8 cellular contexts compared by ENCODE assay signal in genomic region chr3:115819785-115820384, GRCh38.
DNase-seq lines count a peak whose midpoint lies in the region; ATAC-seq, FAIRE-seq and TF ChIP-seq lines count a peak whose summit lies in the region.

No MANE protein-coding gene starts in this region.

- POLR2A ChIA-PET in CD4-positive, alpha-beta T cell (lab: Charles Lee): interaction anchor here (0.7 kb wide), 1 partner anchor 36 kb away, joined by 3 read pairs; no protein-coding TSS in a partner anchor
- POLR2A ChIA-PET in WTC11 (lab: Charles Lee): no interaction called here

- H3K27ac Mint-ChIP-seq in CD4-positive, alpha-beta T cell: no peak overlapping the region
- no peak overlapping the region for H3K27ac Mint-ChIP-seq in WTC11

- no peaks in the 10 kb centered on the region for H3K9me3 Mint-ChIP-seq in CD4-positive, alpha-beta T cell
- no peaks in the 10 kb centered on the region for H3K9me3 Mint-ChIP-seq in WTC11

- CTCF ChIA-PET in CD4-positive, alpha-beta T cell (lab: Charles Lee): interaction anchor here (0.8 to 2.2 kb wide), 2 partner anchors 36 kb away, joined by 6 to 7 read pairs; no protein-coding TSS in a partner anchor
- CTCF ChIA-PET in WTC11 (lab: Charles Lee): no interaction called here

- WGBS in liver: 45% methylated on average over 6 of the region's 6 CpGs

- H3K27me3 ChIP-seq in CD4-positive, alpha-beta T cell (ENCODE audit: control insufficient read depth, insufficient read depth, low read length): no peaks in the 10 kb centered on the region
- H3K27me3 ChIP-seq in colonic mucosa: no peaks in the 10 kb centered on the region
- H3K27me3 ChIP-seq in liver (ENCODE audit: control insufficient read depth in 4 of 4, insufficient read depth in 4 of 4, low read length in 3 of 4): no peaks in the 10 kb centered on the region

- FAIRE-seq in GM19239 (lab: Jason Lieb, UNC): peak; percentile 99

- peak; percentile 18 to 63 (median 36) for DNase-seq in CD4-positive, alpha-beta T cell
- DNase-seq in GM19239 (ENCODE audit: insufficient read length, low spot score) (peak; percentile 35), NCI-H2227 (lab: John Stamatoyannopoulos, UW; ENCODE audit: unreplicated experiment) (peak; percentile 85), WTC11 (ENCODE audit: low spot score) (peak; percentile 46), colonic mucosa (peak; percentile 67)
- DNase-seq in stimulated activated CD8-positive, alpha-beta memory T cell treated with anti-CD3 and anti-CD28 coated beads, Interleukin-12 subunit alpha, Interleukin-12 subunit beta, amount 100 ng/mL, for 4 hours (ENCODE audit: low read depth): peak; percentile 6

- H3K36me3 ChIP-seq in colonic mucosa (no peaks in the 10 kb centered on the region), liver (ENCODE audit: control insufficient read depth in 4 of 4, insufficient read depth in 3 of 4, low read depth in 1 of 4, low read length in 3 of 4) (no peaks in the 10 kb centered on the region)

- peak; percentile 95 for ATAC-seq in CD4-positive, alpha-beta T cell (ENCODE audit: poor library complexity)
- peak; percentile 94 for ATAC-seq in HG03280 (IDR thresholded peaks at IDR 0.05; ENCODE audit: unreplicated experiment)
- ATAC-seq in WTC11: peak; percentile 77

- peak; percentile 97 to 98 for TF ChIP-seq RAD21 in liver (IDR thresholded peaks at IDR 0.05)

- intact Hi-C loops in CD4-positive, alpha-beta T cell (cut with DNase I, micrococcal nuclease): loop anchor here (5.0 to 10.0 kb wide), 6 partner anchors 33 to 1665 kb away; no protein-coding TSS in a partner anchor
- intact Hi-C loops in colonic mucosa (cut with DNase I): no loop called here

- H3K4me3 Mint-ChIP-seq in CD4-positive, alpha-beta T cell: no peak overlapping the region
- H3K4me3 Mint-ChIP-seq in WTC11: no peak overlapping the region

- H3K4me3 ChIP-seq in colonic mucosa (no peak overlapping the region), liver (ENCODE audit: low read depth in 1 of 3, low read length in 3 of 3) (no peak overlapping the region)

- H3K36me3 Mint-ChIP-seq in CD4-positive, alpha-beta T cell (ENCODE audit: low read depth): no peaks in the 10 kb centered on the region
- no peaks in the 10 kb centered on the region for H3K36me3 Mint-ChIP-seq in WTC11

- H3K4me1 Mint-ChIP-seq in CD4-positive, alpha-beta T cell (ENCODE audit: low read depth): no peaks in the 10 kb centered on the region
- peaks cover under 1% of the 10 kb centered on the region; the same call in 1 of the 2 replicates for H3K4me1 Mint-ChIP-seq in WTC11

- no peak overlapping the region for H3K27ac ChIP-seq in CD4-positive, alpha-beta T cell (ENCODE audit: low read depth, low read length)
- no peak overlapping the region for H3K27ac ChIP-seq in colonic mucosa
- no peak overlapping the region for H3K27ac ChIP-seq in liver (ENCODE audit: low read depth in 1 of 2, low read length in 2 of 2)

- H3K4me1 ChIP-seq in colonic mucosa (no peaks in the 10 kb centered on the region), liver (ENCODE audit: control insufficient read depth in 4 of 4, insufficient read depth in 4 of 4, low read length in 3 of 4) (no peaks in the 10 kb centered on the region)

- H3K9ac ChIP-seq in colonic mucosa (ENCODE audit: low read depth in 2 of 2, low read length in 2 of 2) (no peak overlapping the region), liver (ENCODE audit: low read depth in 1 of 2, low read length in 2 of 2) (no peak overlapping the region)

- no peaks in the 10 kb centered on the region for H3K9me3 ChIP-seq in CD4-positive, alpha-beta T cell (ENCODE audit: control insufficient read depth, low read length)
- H3K9me3 ChIP-seq in colonic mucosa: no peaks in the 10 kb centered on the region
- no peaks in the 10 kb centered on the region for H3K9me3 ChIP-seq in liver (ENCODE audit: control insufficient read depth in 4 of 4, low read length in 3 of 4)

- peak; percentile 100 for TF ChIP-seq CTCF in CD4-positive, alpha-beta T cell (IDR thresholded peaks at IDR 0.05)
- TF ChIP-seq CTCF in WTC11 (IDR thresholded peaks at IDR 0.05) (peak; percentile 85), colonic mucosa (IDR thresholded peaks at IDR 0.05) (peak; percentile 95), liver (IDR thresholded peaks at IDR 0.05; ENCODE audit: low read depth, low read length, missing input control) (peak; percentile 100)

- no peaks in the 10 kb centered on the region for H3K27me3 Mint-ChIP-seq in CD4-positive, alpha-beta T cell
- no peaks in the 10 kb centered on the region for H3K27me3 Mint-ChIP-seq in WTC11 (ENCODE audit: low read depth)

TF ChIP-seq in WTC11, 78 proteins besides CTCF, POLR2A, EP300 and RAD21 (continues in another document):
- TF ChIP-seq ZNF281 (CRISPR knock-in tag; IDR thresholded peaks at IDR 0.05): no peak
- TF ChIP-seq USF1 (CRISPR knock-in tag; IDR thresholded peaks at IDR 0.05): no peak
- TF ChIP-seq ZNF317 (CRISPR knock-in tag; IDR thresholded peaks at IDR 0.05; ENCODE audit: borderline replicate concordance, low read depth): no peak
- TF ChIP-seq ESRRA (CRISPR knock-in tag; IDR thresholded peaks at IDR 0.05; ENCODE audit: borderline replicate concordance): no peak
- no peak for TF ChIP-seq TP53 (CRISPR knock-in tag; IDR thresholded peaks at IDR 0.05)

TF ChIP-seq in liver, 16 proteins besides CTCF, POLR2A, EP300 and RAD21:
- TF ChIP-seq ZBTB33 (IDR thresholded peaks at IDR 0.05): no peak
- TF ChIP-seq GABPA (IDR thresholded peaks at IDR 0.05 in 1 of 2, conservative IDR thresholded peaks at IDR 0.05 in 1 of 2): no peak
- peak; percentile 6 for TF ChIP-seq FOXA2 (IDR thresholded peaks at IDR 0.05)
- TF ChIP-seq HNF4G (IDR thresholded peaks at IDR 0.05): no peak
- no peak for TF ChIP-seq FOXA1 (IDR thresholded peaks at IDR 0.05)
- peak in 1 of 2 donors; percentile 12 for TF ChIP-seq HNF4A (conservative IDR thresholded peaks at IDR 0.05)
- TF ChIP-seq JUND (IDR thresholded peaks at IDR 0.05): peak; percentile 33 to 42
- no peak for TF ChIP-seq REST (IDR thresholded peaks at IDR 0.05)
- no peak for TF ChIP-seq NR2F2 (IDR thresholded peaks at IDR 0.05)
- no peak for TF ChIP-seq SP1 (IDR thresholded peaks at IDR 0.05)
- TF ChIP-seq YY1 (IDR thresholded peaks at IDR 0.05): peak; percentile 34
- peak; percentile 41 for TF ChIP-seq ATF3 (IDR thresholded peaks at IDR 0.05)
- peak; percentile 16 to 17 for TF ChIP-seq RXRA (IDR thresholded peaks at IDR 0.05)
- TF ChIP-seq MAX (IDR thresholded peaks at IDR 0.05): peak; percentile 42
- no peak for TF ChIP-seq EGR1 (IDR thresholded peaks at IDR 0.05; ENCODE audit: low read depth in 2 of 2)
- no peak for TF ChIP-seq TAF1 (conservative IDR thresholded peaks at IDR 0.05)
TF ChIP-seq in liver: peak in this region for 7.

Comparison
In these comparisons a context has a peak if more than half of its experiments do, and no peak if none do; other contexts are left out.
1. DNase-seq: peak in every context shown above with its lines; median percentile 85 in NCI-H2227; 67 in colonic mucosa; 46 in WTC11; 36 in CD4-positive, alpha-beta T cell; 35 in GM19239; 6 in stimulated activated CD8-positive, alpha-beta memory T cell treated with anti-CD3 and anti-CD28 coated beads, Interleukin-12 subunit alpha, Interleukin-12 subunit beta, amount 100 ng/mL, for 4 hours.